27 cellular contexts compared by ENCODE assay signal in genomic region chr6:29674008-29674407, GRCh38. TPM values are rescaled to one million over a fixed set of nuclear protein-coding genes. Genes with fewer than 3 reads are reported as not detected.
A peak's percentile ranks its signal among the peaks of the same experiment; 100 is the strongest.
DNase-seq lines count a peak whose midpoint lies in the region; ATAC-seq and TF ChIP-seq lines count a peak whose summit lies in the region.
"Had no signal": no experiment of that assay in that cellular context is flagged by ENCODE, and none has a peak within 500 bp of the region (broad histone marks: within the 10 kb centered on the region; RNA-seq: fewer than 3 reads in every experiment).

No MANE protein-coding gene starts in this region.

- H3K4ac ChIP-seq in mesendoderm (ENCODE audit: low read depth, low read length) = no peak overlapping the region

- peaks cover 6% of the 10 kb centered on the region for H3K9me3 Mint-ChIP-seq in MCF 10A (ENCODE audit: unreplicated experiment)
- H3K9me3 Mint-ChIP-seq in central memory CD8-positive, alpha-beta T cell = no peaks in the 10 kb centered on the region
- H3K9me3 Mint-ChIP-seq: CD4-positive, alpha-beta memory T cell; CD8-positive, alpha-beta memory T cell had no signal

- TF ChIP-seq CTCF in MCF 10A (IDR thresholded peaks at IDR 0.05; ENCODE audit: unreplicated experiment) = no peak
- TF ChIP-seq CTCF in breast epithelium (IDR thresholded peaks at IDR 0.05) = no peak

- no peak overlapping the region for H3K23ac ChIP-seq in mesendoderm (ENCODE audit: low read length)

- H3K27ac ChIP-seq in breast epithelium (no peak overlapping the region), mesendoderm (ENCODE audit: low read depth, low read length) (no peak overlapping the region)
- H3K27ac ChIP-seq: BLaER1 had no signal

- no peak overlapping the region for H2BK15ac ChIP-seq in mesendoderm (replicated peaks; ENCODE audit: low read depth)

- H3K79me1 ChIP-seq in mesendoderm (ENCODE audit: low read length) = no peaks in the 10 kb centered on the region

- POLR2A ChIA-PET in MCF 10A (lab: Yijun Ruan, JAX) = no interaction called here

- no peak overlapping the region for H3K4me3 Mint-ChIP-seq in MCF 10A (ENCODE audit: unreplicated experiment)
- peak overlapping the region; percentile 25 for H3K4me3 Mint-ChIP-seq in T-helper 17 cell
- H3K4me3 Mint-ChIP-seq in central memory CD8-positive, alpha-beta T cell = no peak overlapping the region
- H3K4me3 Mint-ChIP-seq: CD14-positive monocyte; CD4-positive, alpha-beta memory T cell; CD4-positive, CD25-positive, alpha-beta regulatory T cell; CD8-positive, alpha-beta memory T cell had no signal

- no peak for ATAC-seq in T-helper 17 cell
- ATAC-seq in central memory CD8-positive, alpha-beta T cell (replicated peaks; ENCODE audit: extremely low read depth, poor library complexity, severe bottlenecking) = no peak
- ATAC-seq: GM12878 had no signal

- no peaks in the 10 kb centered on the region for H3K36me3 ChIP-seq in breast epithelium
- H3K36me3 ChIP-seq in mesendoderm (ENCODE audit: control insufficient read depth, insufficient read depth, low read length) = no peaks in the 10 kb centered on the region
- H3K36me3 ChIP-seq: BE2C, BLaER1 had no signal

- H3K4me3 ChIP-seq in breast epithelium = no peak overlapping the region
- no peak overlapping the region for H3K4me3 ChIP-seq in mesendoderm (ENCODE audit: low read length)
- H3K4me3 ChIP-seq: BLaER1, GM12878 had no signal

- no peak overlapping the region for H4K8ac ChIP-seq in mesendoderm (ENCODE audit: low read depth, low read length)

- WGBS in mesendoderm (ENCODE audit: extremely low coverage, insufficient coverage, low lambda C conversion rate) = no CpG with 5 or more reads among the region's 5 CpGs

- H2BK120ac ChIP-seq in mesendoderm (ENCODE audit: low read depth, low read length) = no peak overlapping the region

- H3K27me3 ChIP-seq in breast epithelium (peaks cover 0 to 9% of the 10 kb centered on the region in 2 donors), mesendoderm (ENCODE audit: insufficient read depth, low read length, poor library complexity) (no peaks in the 10 kb centered on the region)
- H3K27me3 ChIP-seq: BLaER1 had no signal

- no peak overlapping the region for H4K5ac ChIP-seq in mesendoderm (ENCODE audit: low read length)

- CTCF ChIA-PET in MCF 10A (lab: Yijun Ruan, JAX) = interaction anchor here (11.7 kb wide), 1 partner anchor 23 kb away, joined by 202 read pairs; no protein-coding TSS in a partner anchor

- H3K27me3 Mint-ChIP-seq in MCF 10A (ENCODE audit: insufficient read depth, unreplicated experiment) = no peaks in the 10 kb centered on the region
- peaks cover 16% of the 10 kb centered on the region for H3K27me3 Mint-ChIP-seq in T-helper 17 cell
- H3K27me3 Mint-ChIP-seq in central memory CD8-positive, alpha-beta T cell = peaks cover 30% of the 10 kb centered on the region

- no peak overlapping the region for H2BK5ac ChIP-seq in mesendoderm (ENCODE audit: low read length)

- H3K4me1 Mint-ChIP-seq in MCF 10A (ENCODE audit: insufficient read depth, unreplicated experiment) (peaks cover 18% of the 10 kb centered on the region), T-helper 17 cell (peaks cover 11% of the 10 kb centered on the region)
- H3K4me1 Mint-ChIP-seq in central memory CD8-positive, alpha-beta T cell = peaks cover 6% of the 10 kb centered on the region

- no peak overlapping the region for H3K4me2 ChIP-seq in mesendoderm (ENCODE audit: low read length)
- H3K4me2 ChIP-seq: BLaER1 had no signal

- H3K36me3 Mint-ChIP-seq in MCF 10A (ENCODE audit: insufficient read depth, unreplicated experiment) (no peaks in the 10 kb centered on the region), T-helper 17 cell (ENCODE audit: low read depth) (peaks cover 2% of the 10 kb centered on the region)
- H3K36me3 Mint-ChIP-seq in central memory CD8-positive, alpha-beta T cell (ENCODE audit: insufficient read depth) = peaks cover 3% of the 10 kb centered on the region
- H3K36me3 Mint-ChIP-seq: CD14-positive monocyte; CD4-positive, alpha-beta memory T cell; CD4-positive, CD25-positive, alpha-beta regulatory T cell had no signal

- no peak overlapping the region for H3K18ac ChIP-seq in mesendoderm (ENCODE audit: low read length)

- H3K27ac Mint-ChIP-seq in MCF 10A (ENCODE audit: low read depth, unreplicated experiment) (peak overlapping the region; percentile 66), T-helper 17 cell (no peak overlapping the region)
- H3K27ac Mint-ChIP-seq in central memory CD8-positive, alpha-beta T cell (ENCODE audit: low read depth) = peak overlapping the region; percentile 52
- H3K27ac Mint-ChIP-seq: CD4-positive, alpha-beta memory T cell; CD4-positive, CD25-positive, alpha-beta regulatory T cell; CD8-positive, alpha-beta memory T cell had no signal

- no peak for DNase-seq in MCF 10A (ENCODE audit: unreplicated experiment)
- DNase-seq in breast epithelium (ENCODE audit: low spot score in 2 of 2) = no peak
- DNase-seq in T-helper 17 cell = no peak
- no peak for DNase-seq in central memory CD8-positive, alpha-beta T cell (ENCODE audit: low spot score in 2 of 2)
- no peak for DNase-seq in mesendoderm
- no peak for DNase-seq in nucleus accumbens (lab: John Stamatoyannopoulos, UW)
- DNase-seq: 8988T; ACHN; BE2C; CD4-positive, alpha-beta memory T cell; CD4-positive, CD25-positive, alpha-beta regulatory T cell; CD8-positive, alpha-beta memory T cell; COR-L47; DMS 273 treated with DMSO at 0.1 percent for 48 hours; DMS153; DMS53; DMS79; DND-41; EL; GDM1 had no signal

- BruUV-seq in MCF 10A (replicated peaks; lab: Mats Ljungman, UMichigan) = no TSS peak

- no peak for TF ChIP-seq POLR2A in breast epithelium (IDR thresholded peaks at IDR 0.05)

- no peak overlapping the region for H3K56ac ChIP-seq in mesendoderm (ENCODE audit: low read length)

- no peaks in the 10 kb centered on the region for H3K79me2 ChIP-seq in mesendoderm (ENCODE audit: control insufficient read depth, insufficient read depth, low read length)

- H3K4me1 ChIP-seq in breast epithelium = no peaks in the 10 kb centered on the region
- no peaks in the 10 kb centered on the region for H3K4me1 ChIP-seq in mesendoderm (ENCODE audit: control insufficient read depth, low read depth, low read length)
- H3K4me1 ChIP-seq: BE2C had no signal

- H2AK5ac ChIP-seq in mesendoderm (ENCODE audit: low read length) = no peak overlapping the region

- H3K9me3 ChIP-seq in breast epithelium (no peaks in the 10 kb centered on the region), T-helper 17 cell (ENCODE audit: control insufficient read depth, low read length, poor library complexity, severe bottlenecking) (no peaks in the 10 kb centered on the region)
- H3K9me3 ChIP-seq: BE2C, BLaER1 had no signal

- no peak overlapping the region for H3K9ac ChIP-seq in mesendoderm (ENCODE audit: low read length)
- H3K9ac ChIP-seq: BLaER1 had no signal

- intact Hi-C loops in MCF 10A (cut with micrococcal nuclease) = no loop called here
- intact Hi-C loops in breast epithelium (cut with DNase I; ENCODE audit: low total_unique reads) = no loop called here

RNA-seq across cellular contexts. Expression of gene ZFP57, which starts 6.9 kb away (rescaled TPM):
- 0.23 TPM in 1 of 2 replicates, not detected in the other for total RNA-seq in MCF 10A (2022)
- 1 to 10 TPM in 1 of 3 donors, under 1 TPM in 1, not detected in 1; 0.29 to 2.9 TPM for total RNA-seq in breast epithelium
- 1 to 10 TPM in 1 of 2 donors, not detected in 1; 3.1 TPM for total RNA-seq in T-helper 17 cell
- polyA plus RNA-seq in mesendoderm (2013, experiment 1 of 2) = 1.5 TPM
- 1.4 TPM for polyA plus RNA-seq in mesendoderm (2013, experiment 2 of 2)
- total RNA-seq: A673; CD4-positive, alpha-beta memory T cell; G401; GM12878 had no signal
- polyA plus RNA-seq: AG04450, CD14-positive monocyte, GM12878 had no signal

RNA-seq across cellular contexts. Expression of gene MOG, which starts 17.1 kb away (rescaled TPM):
- total RNA-seq in MCF 10A (2022) = not detected in 2 replicates
- total RNA-seq in breast epithelium = not detected
- not detected for total RNA-seq in T-helper 17 cell
- 0.37 TPM for polyA plus RNA-seq in mesendoderm (2013, experiment 1 of 2)
- polyA plus RNA-seq in mesendoderm (2013, experiment 2 of 2) = 0.32 TPM
- total RNA-seq: A673; CD4-positive, alpha-beta memory T cell; CD4-positive, CD25-positive, alpha-beta regulatory T cell; CD8-positive, alpha-beta memory T cell; Daoy; G401; GM12878 had no signal
- polyA plus RNA-seq: AG04450; CD14-positive monocyte; CD4-positive, alpha-beta memory T cell; CD4-positive, CD25-positive, alpha-beta regulatory T cell; CD8-positive, alpha-beta memory T cell; GM12878 had no signal

RNA-seq across cellular contexts. Expression of gene GABBR1, which starts 41.0 kb away (rescaled TPM):
- total RNA-seq in MCF 10A (2022) = 38.8 and 43.9 TPM in 2 replicates
- 10 to 100 TPM; 26.1 to 49.2 (median 48.4) TPM for total RNA-seq in breast epithelium
- 100 to 1,000 TPM; 101 to 139 TPM for total RNA-seq in T-helper 17 cell
- 27.2 TPM for polyA plus RNA-seq in mesendoderm (2013, experiment 1 of 2)
- 27.5 TPM for polyA plus RNA-seq in mesendoderm (2013, experiment 2 of 2)

RNA-seq across cellular contexts. Expression of gene HLA-F, which starts 49.2 kb away (rescaled TPM):
- 16.9 and 28.5 TPM in 2 replicates for total RNA-seq in MCF 10A (2022)
- 10 to 100 TPM; 58.6 to 93.7 (median 64.1) TPM for total RNA-seq in breast epithelium
- 100 to 1,000 TPM; 629 to 717 TPM for total RNA-seq in T-helper 17 cell
- polyA plus RNA-seq in mesendoderm (2013, experiment 1 of 2) = 2.0 TPM
- polyA plus RNA-seq in mesendoderm (2013, experiment 2 of 2) = 1.8 TPM
- total RNA-seq: A673, G401 had no signal
